In genomic region chr1:44594353-44594752, GRCh38 we compare ENCODE assay signal across 1 cellular context.
TF ChIP-seq lines count a peak whose summit lies in the region.

No MANE protein-coding gene starts in this region.

TF ChIP-seq in H1, 55 proteins besides CTCF, POLR2A, EP300 and RAD21:
- TF ChIP-seq SRF (IDR thresholded peaks at IDR 0.05; ENCODE audit: low read depth, low read length) (no peak), RXRA (IDR thresholded peaks at IDR 0.05; ENCODE audit: insufficient read depth, low read depth, low read length) (no peak), HDAC6 (IDR thresholded peaks at IDR 0.05; ENCODE audit: low read depth, low read length) (no peak), ASH2L (IDR thresholded peaks at IDR 0.05; ENCODE audit: low read length) (no peak), CREB1 (IDR thresholded peaks at IDR 0.05) (no peak), CBX5 (IDR thresholded peaks at IDR 0.05; ENCODE audit: low read depth, low read length) (no peak), SIRT6 (IDR thresholded peaks at IDR 0.05; ENCODE audit: low read length) (no peak), YY1 (IDR thresholded peaks at IDR 0.05; ENCODE audit: low read depth, low read length) (no peak), CHD1 (IDR thresholded peaks at IDR 0.05; ENCODE audit: low read depth, low read length) (no peak), RBBP5 (IDR thresholded peaks at IDR 0.05; ENCODE audit: borderline replicate concordance, low read depth, low read length) (no peak), POLR2AphosphoS5 (IDR thresholded peaks at IDR 0.05; ENCODE audit: low read depth, low read length) (no peak), EZH2 (IDR thresholded peaks at IDR 0.05; ENCODE audit: low read depth, low read length, severe bottlenecking) (no peak), EGR1 (IDR thresholded peaks at IDR 0.05; ENCODE audit: borderline replicate concordance, low read depth, low read length) (no peak), SIN3A (conservative IDR thresholded peaks at IDR 0.05 in 1 of 2, IDR thresholded peaks at IDR 0.05 in 1 of 2; ENCODE audit: low read depth in 1 of 2, low read length in 2 of 2) (no peak), BCL11A (IDR thresholded peaks at IDR 0.05; ENCODE audit: low read depth in 2 of 2, low read length in 2 of 2) (no peak)
- TF ChIP-seq, protein P1, sequence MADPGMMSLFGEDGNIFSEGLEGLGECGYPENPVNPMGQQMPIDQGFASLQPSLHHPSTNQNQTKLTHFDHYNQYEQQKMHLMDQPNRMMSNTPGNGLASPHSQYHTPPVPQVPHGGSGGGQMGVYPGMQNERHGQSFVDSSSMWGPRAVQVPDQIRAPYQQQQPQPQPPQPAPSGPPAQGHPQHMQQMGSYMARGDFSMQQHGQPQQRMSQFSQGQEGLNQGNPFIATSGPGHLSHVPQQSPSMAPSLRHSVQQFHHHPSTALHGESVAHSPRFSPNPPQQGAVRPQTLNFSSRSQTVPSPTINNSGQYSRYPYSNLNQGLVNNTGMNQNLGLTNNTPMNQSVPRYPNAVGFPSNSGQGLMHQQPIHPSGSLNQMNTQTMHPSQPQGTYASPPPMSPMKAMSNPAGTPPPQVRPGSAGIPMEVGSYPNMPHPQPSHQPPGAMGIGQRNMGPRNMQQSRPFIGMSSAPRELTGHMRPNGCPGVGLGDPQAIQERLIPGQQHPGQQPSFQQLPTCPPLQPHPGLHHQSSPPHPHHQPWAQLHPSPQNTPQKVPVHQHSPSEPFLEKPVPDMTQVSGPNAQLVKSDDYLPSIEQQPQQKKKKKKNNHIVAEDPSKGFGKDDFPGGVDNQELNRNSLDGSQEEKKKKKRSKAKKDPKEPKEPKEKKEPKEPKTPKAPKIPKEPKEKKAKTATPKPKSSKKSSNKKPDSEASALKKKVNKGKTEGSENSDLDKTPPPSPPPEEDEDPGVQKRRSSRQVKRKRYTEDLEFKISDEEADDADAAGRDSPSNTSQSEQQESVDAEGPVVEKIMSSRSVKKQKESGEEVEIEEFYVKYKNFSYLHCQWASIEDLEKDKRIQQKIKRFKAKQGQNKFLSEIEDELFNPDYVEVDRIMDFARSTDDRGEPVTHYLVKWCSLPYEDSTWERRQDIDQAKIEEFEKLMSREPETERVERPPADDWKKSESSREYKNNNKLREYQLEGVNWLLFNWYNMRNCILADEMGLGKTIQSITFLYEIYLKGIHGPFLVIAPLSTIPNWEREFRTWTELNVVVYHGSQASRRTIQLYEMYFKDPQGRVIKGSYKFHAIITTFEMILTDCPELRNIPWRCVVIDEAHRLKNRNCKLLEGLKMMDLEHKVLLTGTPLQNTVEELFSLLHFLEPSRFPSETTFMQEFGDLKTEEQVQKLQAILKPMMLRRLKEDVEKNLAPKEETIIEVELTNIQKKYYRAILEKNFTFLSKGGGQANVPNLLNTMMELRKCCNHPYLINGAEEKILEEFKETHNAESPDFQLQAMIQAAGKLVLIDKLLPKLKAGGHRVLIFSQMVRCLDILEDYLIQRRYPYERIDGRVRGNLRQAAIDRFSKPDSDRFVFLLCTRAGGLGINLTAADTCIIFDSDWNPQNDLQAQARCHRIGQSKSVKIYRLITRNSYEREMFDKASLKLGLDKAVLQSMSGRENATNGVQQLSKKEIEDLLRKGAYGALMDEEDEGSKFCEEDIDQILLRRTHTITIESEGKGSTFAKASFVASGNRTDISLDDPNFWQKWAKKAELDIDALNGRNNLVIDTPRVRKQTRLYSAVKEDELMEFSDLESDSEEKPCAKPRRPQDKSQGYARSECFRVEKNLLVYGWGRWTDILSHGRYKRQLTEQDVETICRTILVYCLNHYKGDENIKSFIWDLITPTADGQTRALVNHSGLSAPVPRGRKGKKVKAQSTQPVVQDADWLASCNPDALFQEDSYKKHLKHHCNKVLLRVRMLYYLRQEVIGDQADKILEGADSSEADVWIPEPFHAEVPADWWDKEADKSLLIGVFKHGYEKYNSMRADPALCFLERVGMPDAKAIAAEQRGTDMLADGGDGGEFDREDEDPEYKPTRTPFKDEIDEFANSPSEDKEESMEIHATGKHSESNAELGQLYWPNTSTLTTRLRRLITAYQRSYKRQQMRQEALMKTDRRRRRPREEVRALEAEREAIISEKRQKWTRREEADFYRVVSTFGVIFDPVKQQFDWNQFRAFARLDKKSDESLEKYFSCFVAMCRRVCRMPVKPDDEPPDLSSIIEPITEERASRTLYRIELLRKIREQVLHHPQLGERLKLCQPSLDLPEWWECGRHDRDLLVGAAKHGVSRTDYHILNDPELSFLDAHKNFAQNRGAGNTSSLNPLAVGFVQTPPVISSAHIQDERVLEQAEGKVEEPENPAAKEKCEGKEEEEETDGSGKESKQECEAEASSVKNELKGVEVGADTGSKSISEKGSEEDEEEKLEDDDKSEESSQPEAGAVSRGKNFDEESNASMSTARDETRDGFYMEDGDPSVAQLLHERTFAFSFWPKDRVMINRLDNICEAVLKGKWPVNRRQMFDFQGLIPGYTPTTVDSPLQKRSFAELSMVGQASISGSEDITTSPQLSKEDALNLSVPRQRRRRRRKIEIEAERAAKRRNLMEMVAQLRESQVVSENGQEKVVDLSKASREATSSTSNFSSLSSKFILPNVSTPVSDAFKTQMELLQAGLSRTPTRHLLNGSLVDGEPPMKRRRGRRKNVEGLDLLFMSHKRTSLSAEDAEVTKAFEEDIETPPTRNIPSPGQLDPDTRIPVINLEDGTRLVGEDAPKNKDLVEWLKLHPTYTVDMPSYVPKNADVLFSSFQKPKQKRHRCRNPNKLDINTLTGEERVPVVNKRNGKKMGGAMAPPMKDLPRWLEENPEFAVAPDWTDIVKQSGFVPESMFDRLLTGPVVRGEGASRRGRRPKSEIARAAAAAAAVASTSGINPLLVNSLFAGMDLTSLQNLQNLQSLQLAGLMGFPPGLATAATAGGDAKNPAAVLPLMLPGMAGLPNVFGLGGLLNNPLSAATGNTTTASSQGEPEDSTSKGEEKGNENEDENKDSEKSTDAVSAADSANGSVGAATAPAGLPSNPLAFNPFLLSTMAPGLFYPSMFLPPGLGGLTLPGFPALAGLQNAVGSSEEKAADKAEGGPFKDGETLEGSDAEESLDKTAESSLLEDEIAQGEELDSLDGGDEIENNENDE (IDR thresholded peaks at IDR 0.05; ENCODE audit: insufficient replicate concordance, low read length): no peak
- TF ChIP-seq, protein P2, sequence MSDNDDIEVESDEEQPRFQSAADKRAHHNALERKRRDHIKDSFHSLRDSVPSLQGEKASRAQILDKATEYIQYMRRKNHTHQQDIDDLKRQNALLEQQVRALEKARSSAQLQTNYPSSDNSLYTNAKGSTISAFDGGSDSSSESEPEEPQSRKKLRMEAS (IDR thresholded peaks at IDR 0.05): no peak
